8 cellular contexts compared by ENCODE assay signal in the genomic region with DNA sequence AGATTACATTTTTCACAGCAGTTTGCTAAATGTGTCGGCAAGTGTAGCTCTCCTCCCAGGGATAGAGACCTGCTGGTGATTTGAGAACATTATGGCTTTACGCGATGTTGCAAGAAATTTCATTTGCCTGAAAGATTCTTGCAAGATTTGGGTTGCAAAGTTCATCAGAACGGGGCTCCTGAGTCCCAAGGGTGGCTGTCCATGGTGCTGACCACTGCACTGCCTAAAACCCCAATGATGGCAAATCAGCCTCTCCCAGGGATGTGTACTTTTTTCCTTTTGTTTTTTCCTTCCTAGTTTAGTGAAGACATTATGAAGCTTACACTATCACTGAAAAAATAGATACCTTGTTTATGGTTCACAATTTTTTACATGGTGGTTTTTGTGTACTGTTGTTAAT.
DNase-seq lines count a peak whose midpoint lies in the region; ATAC-seq and FAIRE-seq lines count a peak whose summit lies in the region.
"Had no signal": no experiment of that assay in that cellular context is flagged by ENCODE, and none has a peak within 500 bp of the region (broad histone marks: within the 10 kb centered on the region; RNA-seq: fewer than 3 reads in every experiment).

No MANE protein-coding gene starts in this region.

- H3K9me3 Mint-ChIP-seq in activated naive CD8-positive, alpha-beta T cell treated with anti-CD3 and anti-CD28 coated beads, Interleukin-2, amount 10 ng/mL, durations not matched to agents 7 days and 5 days: no peaks in the 10 kb centered on the region

- H3K27me3 Mint-ChIP-seq in activated naive CD8-positive, alpha-beta T cell treated with anti-CD3 and anti-CD28 coated beads, Interleukin-2, amount 10 ng/mL, durations not matched to agents 7 days and 5 days: peaks cover 4% of the 10 kb centered on the region

- no peak for FAIRE-seq in HTR-8/SVneo (lab: Jason Lieb, UNC)
- FAIRE-seq: small intestine had no signal

- H3K4me3 Mint-ChIP-seq in activated naive CD8-positive, alpha-beta T cell treated with anti-CD3 and anti-CD28 coated beads, Interleukin-2, amount 10 ng/mL, durations not matched to agents 7 days and 5 days: no peak overlapping the region

- POLR2A ChIA-PET in activated naive CD8-positive, alpha-beta T cell treated with anti-CD3 and anti-CD28 coated beads, Interleukin-2, amount 10 ng/mL, durations not matched to agents 7 days and 5 days (lab: Charles Lee): no interaction called here

- DNase-seq in ELR (ENCODE audit: low read depth) (peak; percentile 25), HTR-8/SVneo (ENCODE audit: insufficient read length, low spot score) (peak; percentile 31), iris pigment epithelial cell (ENCODE audit: low read depth) (peak; percentile 11), ureter (ENCODE audit: low spot score) (no peak), COLO668 (lab: John Stamatoyannopoulos, UW; ENCODE audit: unreplicated experiment) (no peak)
- DNase-seq in activated naive CD8-positive, alpha-beta T cell treated with anti-CD3 and anti-CD28 coated beads, Interleukin-2, amount 10 ng/mL, durations not matched to agents 7 days and 5 days: peak; percentile 50
- DNase-seq: small intestine had no signal

- no peak for ATAC-seq in activated naive CD8-positive, alpha-beta T cell treated with anti-CD3 and anti-CD28 coated beads, Interleukin-2, amount 10 ng/mL, durations not matched to agents 7 days and 5 days (ENCODE audit: low read depth)
- no peak for ATAC-seq in HG03432 (IDR thresholded peaks at IDR 0.05; ENCODE audit: unreplicated experiment)

- no peaks in the 10 kb centered on the region for H3K4me1 Mint-ChIP-seq in activated naive CD8-positive, alpha-beta T cell treated with anti-CD3 and anti-CD28 coated beads, Interleukin-2, amount 10 ng/mL, durations not matched to agents 7 days and 5 days

- H3K27ac Mint-ChIP-seq in activated naive CD8-positive, alpha-beta T cell treated with anti-CD3 and anti-CD28 coated beads, Interleukin-2, amount 10 ng/mL, durations not matched to agents 7 days and 5 days: no peak overlapping the region

- no peaks in the 10 kb centered on the region for H3K36me3 Mint-ChIP-seq in activated naive CD8-positive, alpha-beta T cell treated with anti-CD3 and anti-CD28 coated beads, Interleukin-2, amount 10 ng/mL, durations not matched to agents 7 days and 5 days

Comparison
In these comparisons a context has a peak if more than half of its experiments do, and no peak if none do; other contexts are left out.
1. DNase-seq: peak in ELR (single experiment), HTR-8/SVneo (single experiment), activated naive CD8-positive, alpha-beta T cell treated with anti-CD3 and anti-CD28 coated beads, Interleukin-2, amount 10 ng/mL, durations not matched to agents 7 days and 5 days (single experiment) and iris pigment epithelial cell (single experiment); none in ureter (single experiment) and COLO668 (single experiment).